ENCODE assay signal across 22 cellular contexts in the genomic region with DNA sequence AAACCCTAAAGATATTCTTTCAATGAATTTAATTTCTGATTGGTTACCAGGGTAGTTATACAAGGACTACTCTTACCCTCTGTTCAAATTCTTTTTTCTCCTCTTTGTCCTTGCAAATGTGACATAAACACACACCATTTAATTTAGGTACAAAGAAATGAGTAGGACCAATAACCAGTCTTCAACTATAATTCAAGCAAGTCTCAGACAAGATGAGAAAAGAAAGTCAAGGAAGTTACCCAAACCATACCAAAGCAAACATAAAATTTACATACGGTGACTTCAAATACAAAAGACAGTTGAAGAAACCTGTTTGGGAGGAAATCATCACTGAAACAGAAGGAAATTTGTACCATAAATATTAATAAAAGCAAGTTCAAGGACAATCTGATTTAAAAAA.
"Had no signal": no experiment of that assay in that cellular context is flagged by ENCODE, and none has a peak within 500 bp of the region (broad histone marks: within the 10 kb centered on the region; RNA-seq: fewer than 3 reads in every experiment).

No MANE protein-coding gene starts in this region.

- H3K36me3 ChIP-seq: right lobe of liver had no signal

- H3K27ac ChIP-seq: hepatocyte, parathyroid adenoma, right lobe of liver, skin epidermis, tibial artery had no signal

- H3K9me3 Mint-ChIP-seq: activated CD4-positive, alpha-beta memory T cell treated with anti-CD3 and anti-CD28 coated beads for 36 hours; memory B cell; stimulated activated effector memory CD8-positive, alpha-beta T cell treated with anti-CD3 and anti-CD28 coated beads, Interleukin-12 subunit alpha, Interleukin-12 subunit beta, amount 100 ng/mL, for 72 hours; stimulated activated naive CD8-positive, alpha-beta T cell treated with anti-CD3 and anti-CD28 coated beads, Interleukin-15, amount 100 ng/mL, for 72 hours had no signal

- H3K4me1 ChIP-seq: parathyroid adenoma, right lobe of liver, tibial artery had no signal

- DNase-seq: activated CD4-positive, alpha-beta memory T cell treated with anti-CD3 and anti-CD28 coated beads for 36 hours; activated CD4-positive, alpha-beta T cell treated with anti-CD3 and anti-CD28 coated beads for 48 hours; activated CD4-positive, CD25-positive, alpha-beta regulatory T cell; activated CD8-positive, alpha-beta memory T cell treated with anti-CD3 and anti-CD28 coated beads, Interleukin-2, amount 10 ng/mL, durations not matched to agents 7 days and 5 days; activated naive CD4-positive, alpha-beta T cell; activated T-cell treated with anti-CD3 and anti-CD28 coated beads for 4 hours; central memory CD4-positive, alpha-beta T cell; effector memory CD4-positive, alpha-beta T cell; foreskin melanocyte; left cardiac atrium; nucleus accumbens; right lobe of liver; stimulated activated CD4-positive, alpha-beta T cell treated with anti-CD3 and anti-CD28 coated beads, Interleukin-2, amount 100 ng/mL, for 24 hours; stimulated activated naive CD8-positive, alpha-beta T cell treated with anti-CD3 and anti-CD28 coated beads, Interleukin-15, amount 100 ng/mL, for 72 hours; T1000; tibial artery had no signal

- H3K4me1 Mint-ChIP-seq: memory B cell had no signal

- H3K27me3 Mint-ChIP-seq: activated CD4-positive, alpha-beta memory T cell treated with anti-CD3 and anti-CD28 coated beads for 36 hours; activated CD8-positive, alpha-beta memory T cell treated with anti-CD3 and anti-CD28 coated beads, Interleukin-2, amount 10 ng/mL, durations not matched to agents 7 days and 5 days; memory B cell; stimulated activated naive CD8-positive, alpha-beta T cell treated with anti-CD3 and anti-CD28 coated beads, Interleukin-15, amount 100 ng/mL, for 72 hours had no signal

- H3K4me3 ChIP-seq: hepatocyte, right lobe of liver, skin epidermis, tibial artery had no signal

- H3K27ac Mint-ChIP-seq: activated CD4-positive, alpha-beta memory T cell treated with anti-CD3 and anti-CD28 coated beads for 36 hours; activated CD8-positive, alpha-beta memory T cell treated with anti-CD3 and anti-CD28 coated beads, Interleukin-2, amount 10 ng/mL, durations not matched to agents 7 days and 5 days; memory B cell; stimulated activated effector memory CD8-positive, alpha-beta T cell treated with anti-CD3 and anti-CD28 coated beads, Interleukin-12 subunit alpha, Interleukin-12 subunit beta, amount 100 ng/mL, for 72 hours had no signal

- ATAC-seq: activated CD8-positive, alpha-beta memory T cell treated with anti-CD3 and anti-CD28 coated beads, Interleukin-2, amount 10 ng/mL, durations not matched to agents 7 days and 5 days; esophagus mucosa; left cardiac atrium; right lobe of liver; stimulated activated effector memory CD8-positive, alpha-beta T cell treated with anti-CD3 and anti-CD28 coated beads, Interleukin-12 subunit alpha, Interleukin-12 subunit beta, amount 100 ng/mL, for 72 hours; stimulated activated naive CD8-positive, alpha-beta T cell treated with anti-CD3 and anti-CD28 coated beads, Interleukin-15, amount 100 ng/mL, for 72 hours had no signal

- H3K9me3 ChIP-seq: right lobe of liver, tibial artery had no signal

- H3K27me3 ChIP-seq: hepatocyte, right lobe of liver, tibial artery had no signal

- H3K4me3 Mint-ChIP-seq: activated CD4-positive, alpha-beta memory T cell treated with anti-CD3 and anti-CD28 coated beads for 36 hours; activated CD8-positive, alpha-beta memory T cell treated with anti-CD3 and anti-CD28 coated beads, Interleukin-2, amount 10 ng/mL, durations not matched to agents 7 days and 5 days; memory B cell; stimulated activated effector memory CD8-positive, alpha-beta T cell treated with anti-CD3 and anti-CD28 coated beads, Interleukin-12 subunit alpha, Interleukin-12 subunit beta, amount 100 ng/mL, for 72 hours; stimulated activated naive CD8-positive, alpha-beta T cell treated with anti-CD3 and anti-CD28 coated beads, Interleukin-15, amount 100 ng/mL, for 72 hours had no signal
